Comparison of ENCODE assay signal across 39 cellular contexts in genomic region chr5:170377027-170377426, GRCh38. TPM values are rescaled to one million over a fixed set of nuclear protein-coding genes. Genes with fewer than 3 reads are reported as not detected.
"Had no signal": no experiment of that assay in that cellular context is flagged by ENCODE, and none has a peak within 500 bp of the region (broad histone marks: within the 10 kb centered on the region; RNA-seq: fewer than 3 reads in every experiment).

No MANE protein-coding gene starts in this region.

- DNase-seq: activated effector memory CD4-positive, alpha-beta T cell treated with anti-CD3 and anti-CD28 coated beads, Interleukin-2, amount 50 U/mL, for 16 hours; activated effector memory CD4-positive, alpha-beta T cell treated with Interleukin-2 at 50 U/mL for 16 hours; activated gamma-delta T cell; activated gamma-delta T cell treated with Interleukin-2 at 50 U/mL for 16 hours; activated naive CD4-positive, alpha-beta T cell; activated naive CD4-positive, alpha-beta T cell treated with anti-CD3 and anti-CD28 coated beads for 36 hours; activated naive CD4-positive, alpha-beta T cell treated with anti-CD3 and anti-CD28 coated beads, Interleukin-2, amount 10 ng/mL, durations not matched to agents 7 days and 5 days; activated naive CD4-positive, alpha-beta T cell treated with anti-CD3 and anti-CD28 coated beads, Interleukin-2, amount 50 U/mL, for 16 hours; activated naive CD4-positive, alpha-beta T cell treated with Interleukin-2 at 50 U/mL for 16 hours; activated naive CD8-positive, alpha-beta T cell treated with anti-CD3 and anti-CD28 coated beads for 36 hours; activated naive CD8-positive, alpha-beta T cell treated with anti-CD3 and anti-CD28 coated beads, Interleukin-2, amount 10 ng/mL, durations not matched to agents 7 days and 5 days; activated naive CD8-positive, alpha-beta T cell treated with anti-CD3 and anti-CD28 coated beads, Interleukin-2, amount 50 U/mL, for 24 hours; activated T-cell treated with anti-CD3 and anti-CD28 coated beads, Interleukin-2, amount 50 U/mL, for 1 hour; activated T-cell treated with anti-CD3 and anti-CD28 coated beads, Interleukin-2, amount 50 U/mL, for 24 hours; activated T-cell treated with anti-CD3 and anti-CD28 coated beads, Interleukin-2, amount 50 U/mL, for 4 hours; activated T-cell treated with anti-CD3 and anti-CD28 coated beads, Interleukin-2, amount 50 U/mL, for 48 hours; activated T-cell treated with anti-CD3 and anti-CD28 coated beads, Interleukin-2, amount 50 U/mL, for 72 hours; adrenal gland; amniotic stem cell; amygdala; anterior cingulate cortex; aorta; body of pancreas; brain microvascular endothelial cell; caudate nucleus; central memory CD4-positive, alpha-beta T cell; cerebellar nuclear complex had no signal

- H3K27me3 ChIP-seq: adrenal gland, ascending aorta, body of pancreas, brain microvascular endothelial cell, breast epithelium, cardiac muscle cell had no signal

- H3K4me3 Mint-ChIP-seq: activated naive CD4-positive, alpha-beta T cell treated with anti-CD3 and anti-CD28 coated beads for 36 hours; activated naive CD4-positive, alpha-beta T cell treated with anti-CD3 and anti-CD28 coated beads, Interleukin-2, amount 10 ng/mL, durations not matched to agents 7 days and 5 days; activated naive CD4-positive, alpha-beta T cell treated with anti-CD3 and anti-CD28 coated beads, Interleukin-2, amount 50 U/mL, for 24 hours; activated naive CD8-positive, alpha-beta T cell; activated naive CD8-positive, alpha-beta T cell treated with anti-CD3 and anti-CD28 coated beads for 36 hours; activated naive CD8-positive, alpha-beta T cell treated with anti-CD3 and anti-CD28 coated beads, Interleukin-2, amount 10 ng/mL, durations not matched to agents 7 days and 5 days; activated naive CD8-positive, alpha-beta T cell treated with anti-CD3 and anti-CD28 coated beads, Interleukin-2, amount 50 U/mL, for 24 hours; activated T-cell treated with anti-CD3 and anti-CD28 coated beads, Interleukin-2, amount 50 U/mL, for 24 hours; activated T-cell treated with anti-CD3 and anti-CD28 coated beads, Interleukin-2, amount 50 U/mL, for 4 hours; activated T-cell treated with anti-CD3 and anti-CD28 coated beads, Interleukin-2, amount 50 U/mL, for 72 hours; activated T-helper 1 cell treated with anti-CD3 and anti-CD28 coated beads, Interleukin-12 subunit alpha, Interleukin-12 subunit beta, Interleukin-2, Interleukin-4 antibody, amounts not matched to agents 30 ng/mL and 10 ng/mL and 1 ng/mL, durations not matched to agents 14 hours and 24 hours and 36 hours; activated T-helper 17 cell treated with anti-CD3 and anti-CD28 coated beads, Interleukin-2, amount 50 U/mL, for 72 hours; brain; central memory CD8-positive, alpha-beta T cell had no signal

- H3K36me3 Mint-ChIP-seq: activated naive CD4-positive, alpha-beta T cell treated with anti-CD3 and anti-CD28 coated beads, Interleukin-2, amount 10 ng/mL, durations not matched to agents 7 days and 5 days; activated naive CD4-positive, alpha-beta T cell treated with anti-CD3 and anti-CD28 coated beads, Interleukin-2, amount 50 U/mL, for 24 hours; activated naive CD4-positive, alpha-beta T cell treated with anti-CD3 and anti-CD28 coated beads, Interleukin-2, amount 50 U/mL, for 72 hours; activated naive CD8-positive, alpha-beta T cell; activated naive CD8-positive, alpha-beta T cell treated with anti-CD3 and anti-CD28 coated beads for 36 hours; activated naive CD8-positive, alpha-beta T cell treated with anti-CD3 and anti-CD28 coated beads, Interleukin-2, amount 10 ng/mL, durations not matched to agents 7 days and 5 days; brain had no signal

- H3K36me3 ChIP-seq: adrenal gland, brain microvascular endothelial cell, breast epithelium, cardiac muscle cell had no signal

- H3K4me1 ChIP-seq: body of pancreas, breast epithelium had no signal

- H3K9me3 Mint-ChIP-seq: activated naive CD4-positive, alpha-beta T cell treated with anti-CD3 and anti-CD28 coated beads for 36 hours; activated naive CD4-positive, alpha-beta T cell treated with anti-CD3 and anti-CD28 coated beads, Interleukin-2, amount 10 ng/mL, durations not matched to agents 7 days and 5 days; activated naive CD4-positive, alpha-beta T cell treated with anti-CD3 and anti-CD28 coated beads, Interleukin-2, amount 50 U/mL, for 24 hours; activated naive CD4-positive, alpha-beta T cell treated with anti-CD3 and anti-CD28 coated beads, Interleukin-2, amount 50 U/mL, for 72 hours; activated naive CD8-positive, alpha-beta T cell treated with anti-CD3 and anti-CD28 coated beads for 36 hours; activated naive CD8-positive, alpha-beta T cell treated with anti-CD3 and anti-CD28 coated beads, Interleukin-2, amount 10 ng/mL, durations not matched to agents 7 days and 5 days; activated naive CD8-positive, alpha-beta T cell treated with anti-CD3 and anti-CD28 coated beads, Interleukin-2, amount 50 U/mL, for 24 hours; activated T-cell treated with anti-CD3 and anti-CD28 coated beads, Interleukin-2, amount 50 U/mL, for 24 hours; activated T-cell treated with anti-CD3 and anti-CD28 coated beads, Interleukin-2, amount 50 U/mL, for 4 hours; activated T-cell treated with anti-CD3 and anti-CD28 coated beads, Interleukin-2, amount 50 U/mL, for 72 hours; activated T-helper 1 cell treated with anti-CD3 and anti-CD28 coated beads, Interleukin-12 subunit alpha, Interleukin-12 subunit beta, Interleukin-2, Interleukin-4 antibody, amounts not matched to agents 30 ng/mL and 10 ng/mL and 1 ng/mL, durations not matched to agents 14 hours and 24 hours and 36 hours; activated T-helper 17 cell treated with anti-CD3 and anti-CD28 coated beads, Interleukin-2, amount 50 U/mL, for 72 hours; activated T-helper 2 cell treated with anti-CD3 and anti-CD28 coated beads, Interferon-gamma antibody, Interleukin-2, Interleukin-4, amounts not matched to agents 10 μg/mL and 5 μg/mL and 100 μg/mL, durations not matched to agents 14 hours and 24 hours and 36 hours; central memory CD8-positive, alpha-beta T cell had no signal

- H3K27ac ChIP-seq: adrenal gland, ascending aorta, body of pancreas, brain microvascular endothelial cell, breast epithelium, cardiac muscle cell had no signal

- H3K9me3 ChIP-seq: adrenal gland, ascending aorta, body of pancreas, breast epithelium had no signal

- H3K27ac Mint-ChIP-seq: activated naive CD4-positive, alpha-beta T cell treated with anti-CD3 and anti-CD28 coated beads for 36 hours; activated naive CD4-positive, alpha-beta T cell treated with anti-CD3 and anti-CD28 coated beads, Interleukin-2, amount 10 ng/mL, durations not matched to agents 7 days and 5 days; activated naive CD4-positive, alpha-beta T cell treated with anti-CD3 and anti-CD28 coated beads, Interleukin-2, amount 50 U/mL, for 24 hours; activated naive CD4-positive, alpha-beta T cell treated with anti-CD3 and anti-CD28 coated beads, Interleukin-2, amount 50 U/mL, for 72 hours; activated naive CD8-positive, alpha-beta T cell; activated naive CD8-positive, alpha-beta T cell treated with anti-CD3 and anti-CD28 coated beads for 36 hours; activated naive CD8-positive, alpha-beta T cell treated with anti-CD3 and anti-CD28 coated beads, Interleukin-2, amount 10 ng/mL, durations not matched to agents 7 days and 5 days; activated naive CD8-positive, alpha-beta T cell treated with anti-CD3 and anti-CD28 coated beads, Interleukin-2, amount 50 U/mL, for 24 hours; activated T-cell treated with anti-CD3 and anti-CD28 coated beads, Interleukin-2, amount 50 U/mL, for 24 hours; activated T-cell treated with anti-CD3 and anti-CD28 coated beads, Interleukin-2, amount 50 U/mL, for 72 hours; activated T-helper 1 cell treated with anti-CD3 and anti-CD28 coated beads, Interleukin-12 subunit alpha, Interleukin-12 subunit beta, Interleukin-2, Interleukin-4 antibody, amounts not matched to agents 30 ng/mL and 10 ng/mL and 1 ng/mL, durations not matched to agents 14 hours and 24 hours and 36 hours; activated T-helper 17 cell treated with anti-CD3 and anti-CD28 coated beads, Interleukin-2, amount 50 U/mL, for 72 hours; activated T-helper 2 cell treated with anti-CD3 and anti-CD28 coated beads, Interferon-gamma antibody, Interleukin-2, Interleukin-4, amounts not matched to agents 10 μg/mL and 5 μg/mL and 100 μg/mL, durations not matched to agents 14 hours and 24 hours and 36 hours; brain had no signal

- H3K4me3 ChIP-seq: adrenal gland, ascending aorta, body of pancreas, breast epithelium, cardiac muscle cell had no signal

- ATAC-seq: activated naive CD4-positive, alpha-beta T cell treated with anti-CD3 and anti-CD28 coated beads, Interleukin-2, amount 50 U/mL, for 72 hours; activated naive CD8-positive, alpha-beta T cell treated with anti-CD3 and anti-CD28 coated beads, Interleukin-2, amount 50 U/mL, for 24 hours; activated T-cell treated with anti-CD3 and anti-CD28 coated beads, Interleukin-2, amount 50 U/mL, for 4 hours; activated T-cell treated with anti-CD3 and anti-CD28 coated beads, Interleukin-2, amount 50 U/mL, for 72 hours; activated T-helper 17 cell treated with anti-CD3 and anti-CD28 coated beads, Interleukin-2, amount 50 U/mL, for 72 hours; body of pancreas had no signal

- H3K27me3 Mint-ChIP-seq: activated naive CD4-positive, alpha-beta T cell treated with anti-CD3 and anti-CD28 coated beads, Interleukin-2, amount 50 U/mL, for 24 hours; activated naive CD8-positive, alpha-beta T cell; activated naive CD8-positive, alpha-beta T cell treated with anti-CD3 and anti-CD28 coated beads for 36 hours had no signal

- H3K4me1 Mint-ChIP-seq: activated naive CD4-positive, alpha-beta T cell treated with anti-CD3 and anti-CD28 coated beads, Interleukin-2, amount 10 ng/mL, durations not matched to agents 7 days and 5 days; activated naive CD4-positive, alpha-beta T cell treated with anti-CD3 and anti-CD28 coated beads, Interleukin-2, amount 50 U/mL, for 24 hours; activated naive CD8-positive, alpha-beta T cell treated with anti-CD3 and anti-CD28 coated beads for 36 hours; activated naive CD8-positive, alpha-beta T cell treated with anti-CD3 and anti-CD28 coated beads, Interleukin-2, amount 10 ng/mL, durations not matched to agents 7 days and 5 days; activated naive CD8-positive, alpha-beta T cell treated with anti-CD3 and anti-CD28 coated beads, Interleukin-2, amount 50 U/mL, for 24 hours; activated T-helper 17 cell treated with anti-CD3 and anti-CD28 coated beads, Interleukin-2, amount 50 U/mL, for 72 hours; central memory CD8-positive, alpha-beta T cell had no signal

RNA-seq across cellular contexts. Expression of gene KCNMB1, which starts 12.1 kb away (rescaled TPM):
- total RNA-seq: activated naive CD4-positive, alpha-beta T cell treated with anti-CD3 and anti-CD28 coated beads, Interleukin-2, amount 50 U/mL, for 72 hours; activated naive CD8-positive, alpha-beta T cell treated with anti-CD3 and anti-CD28 coated beads for 36 hours; activated naive CD8-positive, alpha-beta T cell treated with anti-CD3 and anti-CD28 coated beads, Interleukin-2, amount 10 ng/mL, durations not matched to agents 7 days and 5 days; activated T-cell treated with anti-CD3 and anti-CD28 coated beads, Interleukin-2, amount 50 U/mL, for 72 hours; activated T-helper 17 cell treated with anti-CD3 and anti-CD28 coated beads, Interleukin-2, amount 50 U/mL, for 72 hours; activated T-helper 2 cell treated with anti-CD3 and anti-CD28 coated beads, Interferon-gamma antibody, Interleukin-2, Interleukin-4, amounts not matched to agents 10 μg/mL and 5 μg/mL and 100 μg/mL, durations not matched to agents 14 hours and 24 hours and 36 hours; bronchial epithelial cell had no signal
